23 cellular contexts compared by ENCODE assay signal in genomic region chr1:234680331-234680904, GRCh38.
DNase-seq lines count a peak whose midpoint lies in the region; ATAC-seq, FAIRE-seq and TF ChIP-seq lines count a peak whose summit lies in the region.
"Had no signal": no experiment of that assay in that cellular context is flagged by ENCODE, and none has a peak within 500 bp of the region (broad histone marks: within the 10 kb centered on the region; RNA-seq: fewer than 3 reads in every experiment).

No MANE protein-coding gene starts in this region.

- H3K36me3 Mint-ChIP-seq in activated CD8-positive, alpha-beta T cell treated with anti-CD3 and anti-CD28 coated beads for 36 hours (ENCODE audit: low read depth): no peaks in the 10 kb centered on the region
- H3K36me3 Mint-ChIP-seq in activated CD8-positive, alpha-beta T cell treated with anti-CD3 and anti-CD28 coated beads, Interleukin-2, amount 10 ng/mL, durations not matched to agents 7 days and 5 days (ENCODE audit: low read depth): no peaks in the 10 kb centered on the region

- peak overlapping the region; percentile 15 for H2AFZ ChIP-seq in DND-41 (ENCODE audit: low read depth, low read length)
- H2AFZ ChIP-seq in K562 (ENCODE audit: low read depth, low read length): no peak overlapping the region

- FAIRE-seq in K562 (lab: Jason Lieb, UNC): no peak
- FAIRE-seq: GM12892, GM18507 had no signal

- TF ChIP-seq POLR2A in K562 (conservative IDR thresholded peaks at IDR 0.05): no peak

- CTCF ChIA-PET in activated CD8-positive, alpha-beta T cell treated with anti-CD3 and anti-CD28 coated beads for 36 hours (lab: Charles Lee): no interaction called here
- CTCF ChIA-PET in activated CD8-positive, alpha-beta T cell treated with anti-CD3 and anti-CD28 coated beads, Interleukin-2, amount 10 ng/mL, durations not matched to agents 7 days and 5 days (lab: Charles Lee): interaction anchor here (0.7 kb wide), 1 partner anchor 9 kb away, joined by 3 read pairs; no protein-coding TSS in a partner anchor
- CTCF ChIA-PET in K562 (lab: Yijun Ruan, JAX; ENCODE audit: low intra/inter-chr PET ratio): no interaction called here

- peaks cover 4% of the 10 kb centered on the region for H3K9me3 Mint-ChIP-seq in activated CD8-positive, alpha-beta T cell treated with anti-CD3 and anti-CD28 coated beads for 36 hours
- peaks cover 3% of the 10 kb centered on the region for H3K9me3 Mint-ChIP-seq in activated CD8-positive, alpha-beta T cell treated with anti-CD3 and anti-CD28 coated beads, Interleukin-2, amount 10 ng/mL, durations not matched to agents 7 days and 5 days (ENCODE audit: insufficient read depth)

- no peak for ATAC-seq in activated CD8-positive, alpha-beta T cell treated with anti-CD3 and anti-CD28 coated beads for 36 hours
- ATAC-seq in activated CD8-positive, alpha-beta T cell treated with anti-CD3 and anti-CD28 coated beads, Interleukin-2, amount 10 ng/mL, durations not matched to agents 7 days and 5 days: no peak
- ATAC-seq in DND-41 (ENCODE audit: insufficient read depth, low read depth) (no peak), K562 (no peak), GM18861 (IDR thresholded peaks at IDR 0.05; ENCODE audit: unreplicated experiment) (no peak)
- ATAC-seq: HCT116 had no signal

- no peak for TF ChIP-seq RAD21 in K562 (CRISPR knock-in tag; conservative IDR thresholded peaks at IDR 0.05 in 1 of 2, IDR thresholded peaks at IDR 0.05 in 1 of 2)

- H3K9me3 ChIP-seq in DND-41 (ENCODE audit: insufficient read depth, low read length, severe bottlenecking): peaks cover 2% of the 10 kb centered on the region
- H3K9me3 ChIP-seq in K562 (replicated peaks; ENCODE audit: control insufficient read depth, insufficient read depth, low read depth, low read length): no peaks in the 10 kb centered on the region

- no peaks in the 10 kb centered on the region for H3K9me1 ChIP-seq in K562 (ENCODE audit: control insufficient read depth, insufficient read depth, low read length)

- H3K27me3 Mint-ChIP-seq in activated CD8-positive, alpha-beta T cell treated with anti-CD3 and anti-CD28 coated beads for 36 hours: no peaks in the 10 kb centered on the region
- no peaks in the 10 kb centered on the region for H3K27me3 Mint-ChIP-seq in activated CD8-positive, alpha-beta T cell treated with anti-CD3 and anti-CD28 coated beads, Interleukin-2, amount 10 ng/mL, durations not matched to agents 7 days and 5 days (ENCODE audit: low read depth)
- H3K27me3 Mint-ChIP-seq: B cell had no signal

- no peak overlapping the region for H3K27ac Mint-ChIP-seq in activated CD8-positive, alpha-beta T cell treated with anti-CD3 and anti-CD28 coated beads for 36 hours
- no peak overlapping the region for H3K27ac Mint-ChIP-seq in activated CD8-positive, alpha-beta T cell treated with anti-CD3 and anti-CD28 coated beads, Interleukin-2, amount 10 ng/mL, durations not matched to agents 7 days and 5 days
- H3K27ac Mint-ChIP-seq: B cell; CD8-positive, alpha-beta memory T cell had no signal

- H4K20me1 ChIP-seq in DND-41 (ENCODE audit: insufficient read depth, low read length): no peaks in the 10 kb centered on the region
- H4K20me1 ChIP-seq in K562 (replicated peaks; ENCODE audit: control insufficient read depth, insufficient read depth, low read length): no peaks in the 10 kb centered on the region
- H4K20me1 ChIP-seq: BLaER1 treated with 17β-estradiol and CSF1 and Interleukin-3, amounts not matched to agents 10 nM and 100 nM had no signal

- H3K79me2 ChIP-seq in DND-41 (ENCODE audit: insufficient read depth, low read length) (no peaks in the 10 kb centered on the region), K562 (ENCODE audit: control insufficient read depth, insufficient read depth, low read length) (no peaks in the 10 kb centered on the region)

- POLR2A ChIA-PET in activated CD8-positive, alpha-beta T cell treated with anti-CD3 and anti-CD28 coated beads for 36 hours (lab: Charles Lee): no interaction called here
- POLR2A ChIA-PET in activated CD8-positive, alpha-beta T cell treated with anti-CD3 and anti-CD28 coated beads, Interleukin-2, amount 10 ng/mL, durations not matched to agents 7 days and 5 days (lab: Charles Lee): no interaction called here
- POLR2A ChIA-PET in K562 (lab: Yijun Ruan, JAX): interaction anchor here (0.8 kb wide), 1 partner anchor 61 kb away, joined by 4 read pairs; no protein-coding TSS in a partner anchor

- no peak overlapping the region for H3K4me2 ChIP-seq in DND-41 (ENCODE audit: insufficient read depth, low read length)
- H3K4me2 ChIP-seq in K562 (ENCODE audit: insufficient read depth, low read length): no peak overlapping the region
- H3K4me2 ChIP-seq: BLaER1 treated with 17β-estradiol and CSF1 and Interleukin-3, amounts not matched to agents 10 nM and 100 nM had no signal

- no peak for TF ChIP-seq EP300 in K562 (IDR thresholded peaks at IDR 0.05; ENCODE audit: low read length)

- intact Hi-C loops in activated CD8-positive, alpha-beta T cell treated with anti-CD3 and anti-CD28 coated beads for 36 hours (cut with micrococcal nuclease): no loop called here
- intact Hi-C loops in K562 (cut with micrococcal nuclease): no loop called here

- H3K4me1 ChIP-seq in DND-41 (ENCODE audit: insufficient read depth, low read length) (peaks cover 14% of the 10 kb centered on the region), K562 (replicated peaks in 1 of 2; ENCODE audit: control insufficient read depth in 2 of 2, insufficient read depth in 2 of 2, low read length in 2 of 2) (peaks cover 2 to 9% of the 10 kb centered on the region in 2 experiments; a peak in 3 of 5 replicates)

- no TSS peak for BruUV-seq in K562 (replicated peaks; lab: Mats Ljungman, UMichigan)

- H3K27ac ChIP-seq in DND-41 (ENCODE audit: low read length) (no peak overlapping the region), K562 (ENCODE audit: extremely low read depth, low read depth, low read length) (no peak overlapping the region)
- H3K27ac ChIP-seq: BLaER1 treated with 17β-estradiol and CSF1 and Interleukin-3, amounts not matched to agents 10 nM and 100 nM; HL-60 had no signal

- no peak for DNase-seq in activated CD8-positive, alpha-beta T cell treated with anti-CD3 and anti-CD28 coated beads for 36 hours
- no peak for DNase-seq in activated CD8-positive, alpha-beta T cell treated with anti-CD3 and anti-CD28 coated beads, Interleukin-2, amount 10 ng/mL, durations not matched to agents 7 days and 5 days
- DNase-seq in DND-41 (no peak), MV-4-11 (lab: John Stamatoyannopoulos, UW) (peak; percentile 19), K562 (ENCODE audit: extremely low read depth in 1 of 4, low spot score in 3 of 4) (no peak), EL (no peak), NCI-H1694 (lab: John Stamatoyannopoulos, UW) (no peak)
- DNase-seq: CD8-positive, alpha-beta memory T cell; COR-L47; DMS 273 treated with DMSO at 0.1 percent for 48 hours; DMS53; GDM1; GOT3; H7; IMR-90; KBM-7 had no signal

- H3K9ac ChIP-seq in DND-41 (ENCODE audit: low read depth, low read length) (no peak overlapping the region), K562 (ENCODE audit: insufficient read depth in 1 of 2, low read depth in 2 of 2, low read length in 2 of 2) (no peak overlapping the region)
- H3K9ac ChIP-seq: BLaER1 treated with 17β-estradiol and CSF1 and Interleukin-3, amounts not matched to agents 10 nM and 100 nM had no signal

- peak; percentile 8 for TF ChIP-seq CTCF in activated CD8-positive, alpha-beta T cell treated with anti-CD3 and anti-CD28 coated beads for 36 hours (IDR thresholded peaks at IDR 0.05)
- TF ChIP-seq CTCF in DND-41 (IDR thresholded peaks at IDR 0.05; ENCODE audit: borderline replicate concordance, extremely low read depth, low read length, poor library complexity, severe bottlenecking): no peak
- TF ChIP-seq CTCF in K562 (IDR thresholded peaks at IDR 0.05 in 2 of 3, conservative IDR thresholded peaks at IDR 0.05 in 1 of 3; ENCODE audit: insufficient read depth in 2 of 3, low read depth in 1 of 3, low read length in 3 of 3): no peak

- 60% methylated on average over 8 of the region's 8 CpGs for WGBS in K562 (ENCODE audit: insufficient coverage, low coverage, missing lambda C conversion rate)

- no peaks in the 10 kb centered on the region for H3K36me3 ChIP-seq in DND-41 (ENCODE audit: insufficient read depth, low read length)
- no peaks in the 10 kb centered on the region for H3K36me3 ChIP-seq in K562 (ENCODE audit: control insufficient read depth, insufficient read depth, low read length)
- H3K36me3 ChIP-seq: BLaER1 treated with 17β-estradiol and CSF1 and Interleukin-3, amounts not matched to agents 10 nM and 100 nM had no signal

- in situ Hi-C loops in K562 (cut with MboI): no loop called here

- H3K27me3 ChIP-seq in DND-41 (ENCODE audit: insufficient read depth, low read length, poor library complexity) (no peaks in the 10 kb centered on the region), K562 (ENCODE audit: control insufficient read depth in 2 of 2, insufficient read depth in 2 of 2, low read length in 2 of 2) (no peaks in the 10 kb centered on the region)
- H3K27me3 ChIP-seq: BLaER1 treated with 17β-estradiol and CSF1 and Interleukin-3, amounts not matched to agents 10 nM and 100 nM had no signal

- H3K4me1 Mint-ChIP-seq in activated CD8-positive, alpha-beta T cell treated with anti-CD3 and anti-CD28 coated beads for 36 hours (ENCODE audit: low read depth): peaks cover 10% of the 10 kb centered on the region
- peaks cover 11% of the 10 kb centered on the region for H3K4me1 Mint-ChIP-seq in activated CD8-positive, alpha-beta T cell treated with anti-CD3 and anti-CD28 coated beads, Interleukin-2, amount 10 ng/mL, durations not matched to agents 7 days and 5 days (ENCODE audit: low read depth)

- H3K4me3 Mint-ChIP-seq in activated CD8-positive, alpha-beta T cell treated with anti-CD3 and anti-CD28 coated beads for 36 hours: no peak overlapping the region
- no peak overlapping the region for H3K4me3 Mint-ChIP-seq in activated CD8-positive, alpha-beta T cell treated with anti-CD3 and anti-CD28 coated beads, Interleukin-2, amount 10 ng/mL, durations not matched to agents 7 days and 5 days
- H3K4me3 Mint-ChIP-seq: B cell; CD8-positive, alpha-beta memory T cell had no signal

- H3K4me3 ChIP-seq in DND-41 (ENCODE audit: low read depth in 1 of 2, low read length in 2 of 2) (no peak overlapping the region), K562 (no peak overlapping the region)
- H3K4me3 ChIP-seq: BLaER1 treated with 17β-estradiol and CSF1 and Interleukin-3, amounts not matched to agents 10 nM and 100 nM had no signal

TF ChIP-seq in K562, 482 proteins besides CTCF, POLR2A, EP300 and RAD21 (continues in another document):
- TF ChIP-seq NCOR1 (IDR thresholded peaks at IDR 0.05) (0 out of 2 replicates have a peak, but pooled peaks have one; percentile 6), RBM39 (optimal IDR thresholded peaks at IDR 0.05; ENCODE audit: low read depth, low read length) (no peak), ARID2 (IDR thresholded peaks at IDR 0.05) (0 out of 2 replicates have a peak, but pooled peaks have one; percentile 32)
